8 cellular contexts compared by ENCODE assay signal in the genomic region with DNA sequence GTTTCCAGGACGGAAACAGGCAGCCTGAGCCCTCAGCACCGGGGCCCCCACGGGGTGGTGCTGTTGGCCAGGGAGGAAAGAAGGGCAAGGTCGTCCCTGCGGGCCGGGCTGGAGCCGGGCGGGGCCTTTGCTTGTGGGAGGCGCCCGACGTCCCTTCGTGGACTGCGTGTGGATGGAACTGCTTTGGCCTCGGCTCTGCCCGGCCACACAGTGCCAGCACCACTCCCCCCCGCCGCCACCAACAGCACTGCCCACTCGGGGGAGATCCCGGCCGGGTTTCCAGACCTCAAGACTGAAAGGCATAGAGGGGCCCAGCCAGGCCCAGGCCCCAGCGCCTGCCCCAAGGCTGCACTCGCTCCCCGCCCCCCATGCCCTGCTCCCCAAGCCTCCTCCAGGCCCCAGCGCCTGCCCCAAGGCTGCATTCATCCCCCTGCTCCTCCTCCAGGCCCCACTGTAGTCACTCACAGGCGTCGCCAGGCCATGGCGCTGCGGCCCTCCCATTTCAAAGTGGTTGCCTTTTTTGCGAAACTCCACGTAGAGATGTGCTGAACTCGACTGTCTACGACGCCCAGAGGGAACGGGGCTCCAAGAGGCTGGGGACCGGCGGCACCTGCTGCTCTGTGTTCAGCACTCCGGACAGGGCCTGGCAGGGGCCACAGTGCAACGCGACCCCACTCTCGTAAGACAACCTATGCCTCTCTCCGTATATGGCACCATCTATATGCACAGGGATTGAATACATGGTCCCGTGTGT. TPM values are rescaled to one million over a fixed set of nuclear protein-coding genes. Genes with fewer than 3 reads are reported as not detected.
DNase-seq lines count a peak whose midpoint lies in the region; ATAC-seq and TF ChIP-seq lines count a peak whose summit lies in the region.

No MANE protein-coding gene starts in this region.

- H3K9me3 ChIP-seq in spleen = peaks cover 0 to 4% (median 0%) of the 10 kb centered on the region in 8 donors

- H3K4me1 ChIP-seq in spleen = peaks cover 5 to 23% (median 14%) of the 10 kb centered on the region in 6 donors

- H3K4me3 Mint-ChIP-seq in T-cell = no peak overlapping the region

- H3K9me3 Mint-ChIP-seq in T-cell = peaks cover 0 to 3% (median 0%) of the 10 kb centered on the region in 3 donors

- POLR2A ChIA-PET in T-cell (lab: Charles Lee) = no interaction called here

- H3K4me1 Mint-ChIP-seq in T-cell = peaks cover 5 to 19% (median 15%) of the 10 kb centered on the region in 3 donors

- DNase-seq in AML-193 (lab: John Stamatoyannopoulos, UW) (peak; percentile 34 to 35), HT-29 (ENCODE audit: low spot score) (peak; percentile 95), T-cell (peak in 26 of 34 experiments; percentile 15 to 52 (median 30)), T47D (ENCODE audit: low read depth in 1 of 2, low spot score in 1 of 2) (peak; percentile 89 to 90), iris pigment epithelial cell (ENCODE audit: low read depth) (peak; percentile 73), spleen (peak; percentile 93), NCI-H1436 (lab: John Stamatoyannopoulos, UW) (no peak)

- peak; percentile 75 to 93 (median 86) for TF ChIP-seq CTCF in spleen (IDR thresholded peaks at IDR 0.05 in 8 of 11, conservative IDR thresholded peaks at IDR 0.05 in 3 of 11)

- ATAC-seq in GM19023 (IDR thresholded peaks at IDR 0.05; ENCODE audit: unreplicated experiment) (peak; percentile 70), T-cell (replicated peaks in 1 of 4) (peak in 3 of 4 experiments; percentile 50 to 67 (median 64))

- WGBS in spleen, 5 donors = 40 to 75% (median 42%) methylated on average over 22 to 42 of the region's 42 CpGs

- H3K36me3 ChIP-seq in spleen = peaks cover 0 to 28% (median 0%) of the 10 kb centered on the region in 6 donors

- peaks cover 20% of the 10 kb centered on the region for H3K36me3 Mint-ChIP-seq in T-cell

- peak overlapping the region in 2 of 8 donors; percentile 30 to 38 for H3K27ac ChIP-seq in spleen

- peak overlapping the region in 2 of 8 donors; percentile 4 to 43 for H3K4me3 ChIP-seq in spleen

- H3K27me3 ChIP-seq in spleen (replicated peaks in 1 of 7) = no peaks in the 10 kb centered on the region

- CTCF ChIA-PET in T-cell (lab: Charles Lee) = no interaction called here

- H3K27ac Mint-ChIP-seq in T-cell = peak overlapping the region in 1 of 2 donors; percentile 58

- in situ Hi-C loops in T47D (cut with HindIII; ENCODE audit: low pct_unique_long_range_greater_than_20kb, low sequenced_read_pairs) = no loop called here

- no peak for TF ChIP-seq POLR2A in spleen (IDR thresholded peaks at IDR 0.05)

- intact Hi-C loops in spleen (cut with DNase I; ENCODE audit: low total_unique reads) = loop anchor here (2.0 kb wide), 1 partner anchor 275 kb away; no protein-coding TSS in a partner anchor

- H3K27me3 Mint-ChIP-seq in T-cell = no peaks in the 10 kb centered on the region

RNA-seq across cellular contexts. Expression of gene C13orf46, which starts 22.5 kb away (rescaled TPM):
- 0.38 and 0.60 TPM in 2 replicates for total RNA-seq in HT-29 (2014; rRNA removed; shearing (Covaris generic))
- total RNA-seq in T-cell (10 to 100 TPM; 18.4 to 33.9 (median 25.3) TPM), spleen (1 to 10 TPM in 5 of 7 donors, under 1 TPM in 2; 0.83 to 4.2 (median 2.6) TPM)
- polyA plus RNA-seq in spleen = under 1 TPM; 0.09 to 0.70 (median 0.13) TPM
